In genomic region chr3:111981457-111981763, GRCh38 we compare ENCODE assay signal across 13 cellular contexts. TPM values are rescaled to one million over a fixed set of nuclear protein-coding genes. Genes with fewer than 3 reads are reported as not detected.
A peak's percentile ranks its signal among the peaks of the same experiment; 100 is the strongest.
DNase-seq lines count a peak whose midpoint lies in the region; ATAC-seq and TF ChIP-seq lines count a peak whose summit lies in the region.
"Had no signal": no experiment of that assay in that cellular context is flagged by ENCODE, and none has a peak within 500 bp of the region (broad histone marks: within the 10 kb centered on the region; RNA-seq: fewer than 3 reads in every experiment).

No MANE protein-coding gene starts in this region.

- no peak overlapping the region for H3K4me3 ChIP-seq in DOHH2 (ENCODE audit: low read length)
- no peak overlapping the region for H3K4me3 ChIP-seq in naive thymus-derived CD4-positive, alpha-beta T cell (ENCODE audit: low read length)
- H3K4me3 ChIP-seq: adrenal gland had no signal

- peaks cover 54% of the 10 kb centered on the region for H3K79me2 ChIP-seq in DOHH2 (ENCODE audit: control insufficient read depth, low read length)

- no peaks in the 10 kb centered on the region for H3K9me3 Mint-ChIP-seq in activated naive CD8-positive, alpha-beta T cell (ENCODE audit: low read depth)
- H3K9me3 Mint-ChIP-seq in naive thymus-derived CD4-positive, alpha-beta T cell = peaks cover 0 to 4% (median 0%) of the 10 kb centered on the region in 11 donors

- no peak for ATAC-seq in naive thymus-derived CD4-positive, alpha-beta T cell
- ATAC-seq in GM19467 (IDR thresholded peaks at IDR 0.05; ENCODE audit: unreplicated experiment) (no peak), HG03442 (IDR thresholded peaks at IDR 0.05; ENCODE audit: unreplicated experiment) (no peak)

- no peaks in the 10 kb centered on the region for H3K9me2 ChIP-seq in DOHH2 (replicated peaks; ENCODE audit: control insufficient read depth, low read length)

- H4K20me1 ChIP-seq in DOHH2 (ENCODE audit: control insufficient read depth, insufficient read depth, low read depth, low read length) = no peaks in the 10 kb centered on the region; the same call in 1 of the 2 replicates

- TF ChIP-seq CTCF in C4-2B (conservative IDR thresholded peaks at IDR 0.05) (no peak), DOHH2 (IDR thresholded peaks at IDR 0.05; ENCODE audit: low read depth, low read length, poor library complexity, severe bottlenecking) (no peak)

- DNase-seq in naive thymus-derived CD4-positive, alpha-beta T cell = no peak
- DNase-seq in NCI-H1048 (lab: John Stamatoyannopoulos, UW) = no peak
- DNase-seq: adrenal gland, GDM1, islet precursor cell, NCI-H748 treated with DMSO at 0.1 percent for 48 hours, T-helper 9 cell had no signal

- peaks cover 35% of the 10 kb centered on the region for H3K36me3 ChIP-seq in DOHH2 (ENCODE audit: control insufficient read depth, low read length)
- peaks cover 0 to 5% (median 0%) of the 10 kb centered on the region in 3 experiments for H3K36me3 ChIP-seq in naive thymus-derived CD4-positive, alpha-beta T cell (ENCODE audit: control insufficient read depth in 2 of 3, insufficient read depth in 3 of 3, low read length in 3 of 3)
- H3K36me3 ChIP-seq: adrenal gland had no signal

- no peaks in the 10 kb centered on the region for H3F3A ChIP-seq in DOHH2 (ENCODE audit: control insufficient read depth, insufficient read depth)

- H3K4me1 ChIP-seq in DOHH2 (ENCODE audit: control insufficient read depth, low read length) = peaks cover 31% of the 10 kb centered on the region
- H3K4me1 ChIP-seq in naive thymus-derived CD4-positive, alpha-beta T cell (ENCODE audit: control insufficient read depth in 2 of 2, insufficient read depth in 2 of 2, low read length in 2 of 2) = peaks cover 16 to 24% of the 10 kb centered on the region in 2 donors

- peaks cover 71% of the 10 kb centered on the region for H3K4me1 Mint-ChIP-seq in activated naive CD8-positive, alpha-beta T cell (ENCODE audit: low read depth)
- peaks cover 32 to 78% (median 69%) of the 10 kb centered on the region in 7 donors for H3K4me1 Mint-ChIP-seq in naive thymus-derived CD4-positive, alpha-beta T cell

- no peaks in the 10 kb centered on the region for H3K27me3 Mint-ChIP-seq in activated naive CD8-positive, alpha-beta T cell
- peaks cover 0 to 12% (median 0%) of the 10 kb centered on the region in 5 donors for H3K27me3 Mint-ChIP-seq in naive thymus-derived CD4-positive, alpha-beta T cell

- H3K27ac Mint-ChIP-seq in activated naive CD8-positive, alpha-beta T cell = peak overlapping the region; percentile 22
- peak overlapping the region in 2 of 9 donors; percentile 38 to 95 for H3K27ac Mint-ChIP-seq in naive thymus-derived CD4-positive, alpha-beta T cell

- no peaks in the 10 kb centered on the region for H3K9me3 ChIP-seq in DOHH2 (ENCODE audit: control insufficient read depth, insufficient read depth, low read length)
- H3K9me3 ChIP-seq in naive thymus-derived CD4-positive, alpha-beta T cell (ENCODE audit: control insufficient read depth in 2 of 3, low read length in 3 of 3) = no peaks in the 10 kb centered on the region
- H3K9me3 ChIP-seq: adrenal gland had no signal

- H3K27ac ChIP-seq in C4-2B = peak overlapping the region; percentile 60
- H3K27ac ChIP-seq in DOHH2 (ENCODE audit: low read depth, low read length) = no peak overlapping the region
- H3K27ac ChIP-seq in naive thymus-derived CD4-positive, alpha-beta T cell (ENCODE audit: low read depth, low read length) = no peak overlapping the region
- H3K27ac ChIP-seq: adrenal gland had no signal

- peak overlapping the region; percentile 93 for H3K4me3 Mint-ChIP-seq in activated naive CD8-positive, alpha-beta T cell
- peak overlapping the region in 9 of 10 donors; percentile 19 to 96 (median 82) for H3K4me3 Mint-ChIP-seq in naive thymus-derived CD4-positive, alpha-beta T cell

- H3K36me3 Mint-ChIP-seq in activated naive CD8-positive, alpha-beta T cell = peaks cover 3% of the 10 kb centered on the region
- H3K36me3 Mint-ChIP-seq in naive thymus-derived CD4-positive, alpha-beta T cell = peaks cover 0 to 28% (median 10%) of the 10 kb centered on the region in 5 donors

- POLR2A ChIA-PET in naive thymus-derived CD4-positive, alpha-beta T cell (lab: Charles Lee) = interaction anchor here (0.6 to 1.6 kb wide), 2 partner anchors 15 to 17 kb away, joined by 5 to 7 read pairs; no protein-coding TSS in a partner anchor

- intact Hi-C loops in naive thymus-derived CD4-positive, alpha-beta T cell (cut with micrococcal nuclease) = no loop called here

- peaks cover 4% of the 10 kb centered on the region; the same call in 1 of the 2 replicates for H3K27me3 ChIP-seq in DOHH2 (ENCODE audit: control insufficient read depth, low read length)
- H3K27me3 ChIP-seq in naive thymus-derived CD4-positive, alpha-beta T cell (ENCODE audit: control insufficient read depth in 2 of 2, insufficient read depth in 2 of 2, low read length in 2 of 2) = no peaks in the 10 kb centered on the region
- H3K27me3 ChIP-seq: adrenal gland had no signal

- peak overlapping the region; percentile 89; the same call in 1 of the 2 replicates for H3K4me2 ChIP-seq in DOHH2 (ENCODE audit: low read length)

- CTCF ChIA-PET in naive thymus-derived CD4-positive, alpha-beta T cell (lab: Charles Lee) = no interaction called here

RNA-seq across cellular contexts. Expression of gene ABHD10, which starts 2.6 kb away (rescaled TPM):
- total RNA-seq in naive thymus-derived CD4-positive, alpha-beta T cell = 10 to 100 TPM; 18.4 to 43.6 (median 34.9) TPM
- 10 to 100 TPM; 37.8 to 44.5 TPM for polyA plus RNA-seq in naive thymus-derived CD4-positive, alpha-beta T cell

RNA-seq across cellular contexts. Expression of gene TAGLN3, which starts 17.3 kb away (rescaled TPM):
- total RNA-seq in naive thymus-derived CD4-positive, alpha-beta T cell = under 1 TPM in 1 of 5 experiments, not detected in 4; 0.51 TPM
- polyA plus RNA-seq in naive thymus-derived CD4-positive, alpha-beta T cell = not detected

RNA-seq across cellular contexts. Expression of gene TMPRSS7, which starts 53.1 kb away (rescaled TPM):
- not detected for total RNA-seq in naive thymus-derived CD4-positive, alpha-beta T cell
- polyA plus RNA-seq in naive thymus-derived CD4-positive, alpha-beta T cell = under 1 TPM in 1 of 2 donors, not detected in 1; 0.09 TPM
- total RNA-seq: adrenal gland, M059J had no signal
- polyA plus RNA-seq: adrenal gland had no signal
